ENCODE assay signal across 32 cellular contexts in genomic region chr12:100263131-100263530, GRCh38. TPM values are rescaled to one million over a fixed set of nuclear protein-coding genes. Genes with fewer than 3 reads are reported as not detected.
"Had no signal": no experiment of that assay in that cellular context is flagged by ENCODE, and none has a peak within 500 bp of the region (broad histone marks: within the 10 kb centered on the region; RNA-seq: fewer than 3 reads in every experiment).

No MANE protein-coding gene starts in this region.

- H3K27me3 ChIP-seq: neutrophil, pancreas, spleen, suprapubic skin, testis, tibial artery, transverse colon, upper lobe of right lung, uterus had no signal

- H3K9me3 Mint-ChIP-seq: natural killer cell; nephron progenitor cell; neural crest cell; stimulated activated memory B cell treated with anti-CD40 and anti-IgM and Interleukin-4, amounts not matched to agents 10 μg/mL and 1 μg/mL and 100 μg/mL, for 72 hours; stimulated activated naive CD8-positive, alpha-beta T cell treated with anti-CD3 and anti-CD28 coated beads, Interleukin-15, amount 100 ng/mL, for 72 hours; type B pancreatic cell had no signal

- ATAC-seq: naive thymus-derived CD4-positive, alpha-beta T cell; natural killer cell; pancreas; psoas muscle; right cardiac atrium; sciatic nerve; stimulated activated memory B cell treated with anti-CD40 and anti-IgM and Interleukin-4, amounts not matched to agents 10 μg/mL and 1 μg/mL and 100 μg/mL, for 72 hours; stimulated activated naive CD8-positive, alpha-beta T cell treated with anti-CD3 and anti-CD28 coated beads, Interleukin-15, amount 100 ng/mL, for 72 hours; stimulated activated naive CD8-positive, alpha-beta T cell treated with anti-CD3 and anti-CD28 coated beads, Interleukin-15, Interleukin-2, amounts not matched to agents 100 U/mL and 50 U/mL, for 24 hours; upper lobe of right lung had no signal

- H3K27ac ChIP-seq: neutrophil, pancreas, psoas muscle, skin epidermis, spleen, suprapubic skin, testis, tibial artery, transverse colon, upper lobe of right lung, uterus had no signal

- H3K27me3 Mint-ChIP-seq: naive thymus-derived CD4-positive, alpha-beta T cell; progenitor cell of endocrine pancreas; stimulated activated memory B cell treated with anti-CD40 and anti-IgM and Interleukin-4, amounts not matched to agents 10 μg/mL and 1 μg/mL and 100 μg/mL, for 72 hours; stimulated activated naive CD8-positive, alpha-beta T cell treated with anti-CD3 and anti-CD28 coated beads, Interleukin-15, amount 100 ng/mL, for 72 hours; type B pancreatic cell had no signal

- H3K4me2 ChIP-seq: smooth muscle cell had no signal

- H3K27ac Mint-ChIP-seq: naive thymus-derived CD4-positive, alpha-beta T cell; natural killer cell; nephron progenitor cell; progenitor cell of endocrine pancreas; stimulated activated memory B cell treated with anti-CD40 and anti-IgM and Interleukin-4, amounts not matched to agents 10 μg/mL and 1 μg/mL and 100 μg/mL, for 72 hours; stimulated activated naive CD8-positive, alpha-beta T cell treated with anti-CD3 and anti-CD28 coated beads, Interleukin-15, amount 100 ng/mL, for 72 hours; type B pancreatic cell had no signal

- DNase-seq: naive thymus-derived CD4-positive, alpha-beta T cell; natural killer cell; nephron progenitor cell; nucleus accumbens; pancreas; psoas muscle; right cardiac atrium; spleen; stimulated activated CD4-positive, alpha-beta T cell treated with anti-CD3 and anti-CD28 coated beads, Interleukin-12 subunit alpha, Interleukin-12 subunit beta, amount 100 ng/mL, for 4 hours; stimulated activated CD4-positive, alpha-beta T cell treated with anti-CD3 and anti-CD28 coated beads, Interleukin-1b, Interleukin-23, amount 100 ng/mL, for 48 hours; stimulated activated CD4-positive, alpha-beta T cell treated with anti-CD3 and anti-CD28 coated beads, Interleukin-4, amount 100 ng/mL, for 1 hour; stimulated activated CD4-positive, alpha-beta T cell treated with anti-CD3 and anti-CD28 coated beads, Interleukin-4, amount 100 ng/mL, for 4 hours; stimulated activated CD8-positive, alpha-beta memory T cell treated with anti-CD3 and anti-CD28 coated beads, Interleukin-4, amount 100 ng/mL, for 48 hours; stimulated activated naive CD4-positive, alpha-beta T cell; stimulated activated naive CD8-positive, alpha-beta T cell treated with anti-CD3 and anti-CD28 coated beads, Interleukin-15, amount 100 ng/mL, for 72 hours; stimulated activated naive CD8-positive, alpha-beta T cell treated with anti-CD3 and anti-CD28 coated beads, Interleukin-15, Interleukin-2, amounts not matched to agents 100 U/mL and 50 U/mL, for 24 hours; substantia nigra; testis; tibial artery; transverse colon; upper lobe of right lung; uterus had no signal

- H3K4me1 ChIP-seq: testis, uterus had no signal

- H3K4me3 Mint-ChIP-seq: naive thymus-derived CD4-positive, alpha-beta T cell; natural killer cell; nephron progenitor cell; neural crest cell; stimulated activated memory B cell treated with anti-CD40 and anti-IgM and Interleukin-4, amounts not matched to agents 10 μg/mL and 1 μg/mL and 100 μg/mL, for 72 hours; stimulated activated naive CD8-positive, alpha-beta T cell treated with anti-CD3 and anti-CD28 coated beads, Interleukin-15, amount 100 ng/mL, for 72 hours; type B pancreatic cell had no signal

- H3K4me3 ChIP-seq: pancreas, psoas muscle, skin epidermis, smooth muscle cell, spleen, suprapubic skin, testis, tibial artery, transverse colon, upper lobe of right lung, uterus had no signal

- H3K9me3 ChIP-seq: neutrophil, pancreas, psoas muscle, spleen, suprapubic skin, testis, tibial artery, transverse colon, upper lobe of right lung, uterus had no signal

- H3K36me3 ChIP-seq: neutrophil, pancreas, spleen, suprapubic skin, tibial artery, transverse colon, upper lobe of right lung, uterus had no signal

- H3K36me3 Mint-ChIP-seq: natural killer cell, type B pancreatic cell had no signal

- FAIRE-seq: pancreas had no signal

RNA-seq across cellular contexts. Expression of gene DEPDC4, which starts 3.7 kb away (rescaled TPM):
- total RNA-seq: omental fat pad had no signal
